Comparison of ENCODE assay signal across 41 cellular contexts in the genomic region with DNA sequence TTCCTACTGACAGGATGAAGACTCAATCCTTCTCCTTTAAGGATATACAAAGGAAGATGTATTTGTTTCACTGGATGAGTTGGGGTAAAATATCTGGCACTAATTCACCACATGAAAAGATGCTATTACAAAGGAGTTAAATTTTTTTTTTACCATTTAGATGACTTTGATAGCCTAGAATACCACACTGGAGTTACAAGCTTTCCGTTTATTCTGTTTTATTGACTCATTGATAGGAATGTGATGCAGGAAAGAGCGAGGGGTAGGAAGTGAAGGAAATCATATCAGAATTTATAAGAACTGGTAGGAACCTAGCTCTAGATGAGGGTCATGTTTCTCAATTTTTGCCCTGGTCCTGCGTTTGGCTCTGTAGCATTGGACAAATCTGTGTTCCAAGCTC.
"Had no signal": no experiment of that assay in that cellular context is flagged by ENCODE, and none has a peak within 500 bp of the region (broad histone marks: within the 10 kb centered on the region; RNA-seq: fewer than 3 reads in every experiment).

No MANE protein-coding gene starts in this region.

- ATAC-seq: activated naive CD4-positive, alpha-beta T cell treated with anti-CD3 and anti-CD28 coated beads, Interleukin-2, amount 50 U/mL, for 72 hours; activated naive CD8-positive, alpha-beta T cell treated with anti-CD3 and anti-CD28 coated beads, Interleukin-2, amount 50 U/mL, for 24 hours; activated T-cell treated with anti-CD3 and anti-CD28 coated beads, Interleukin-2, amount 50 U/mL, for 4 hours; activated T-cell treated with anti-CD3 and anti-CD28 coated beads, Interleukin-2, amount 50 U/mL, for 72 hours; activated T-helper 17 cell treated with anti-CD3 and anti-CD28 coated beads, Interleukin-2, amount 50 U/mL, for 72 hours; body of pancreas had no signal

- H3K4me1 Mint-ChIP-seq: activated naive CD8-positive, alpha-beta T cell treated with anti-CD3 and anti-CD28 coated beads, Interleukin-2, amount 10 ng/mL, durations not matched to agents 7 days and 5 days; activated naive CD8-positive, alpha-beta T cell treated with anti-CD3 and anti-CD28 coated beads, Interleukin-2, amount 50 U/mL, for 24 hours; activated T-helper 17 cell treated with anti-CD3 and anti-CD28 coated beads, Interleukin-2, amount 50 U/mL, for 72 hours; brain; central memory CD8-positive, alpha-beta T cell had no signal

- H3K9me3 Mint-ChIP-seq: activated naive CD4-positive, alpha-beta T cell treated with anti-CD3 and anti-CD28 coated beads, Interleukin-2, amount 10 ng/mL, durations not matched to agents 7 days and 5 days; activated naive CD4-positive, alpha-beta T cell treated with anti-CD3 and anti-CD28 coated beads, Interleukin-2, amount 50 U/mL, for 24 hours; activated naive CD8-positive, alpha-beta T cell treated with anti-CD3 and anti-CD28 coated beads, Interleukin-2, amount 50 U/mL, for 24 hours; activated T-cell treated with anti-CD3 and anti-CD28 coated beads, Interleukin-2, amount 50 U/mL, for 24 hours; activated T-cell treated with anti-CD3 and anti-CD28 coated beads, Interleukin-2, amount 50 U/mL, for 4 hours; activated T-helper 17 cell treated with anti-CD3 and anti-CD28 coated beads, Interleukin-2, amount 50 U/mL, for 72 hours; activated T-helper 2 cell treated with anti-CD3 and anti-CD28 coated beads, Interferon-gamma antibody, Interleukin-2, Interleukin-4, amounts not matched to agents 10 μg/mL and 5 μg/mL and 100 μg/mL, durations not matched to agents 14 hours and 24 hours and 36 hours had no signal

- H3K27ac ChIP-seq: adrenal gland, ascending aorta, body of pancreas, brain microvascular endothelial cell, breast epithelium, cardiac muscle cell had no signal

- H3K36me3 Mint-ChIP-seq: activated naive CD4-positive, alpha-beta T cell treated with anti-CD3 and anti-CD28 coated beads, Interleukin-2, amount 10 ng/mL, durations not matched to agents 7 days and 5 days; activated naive CD4-positive, alpha-beta T cell treated with anti-CD3 and anti-CD28 coated beads, Interleukin-2, amount 50 U/mL, for 24 hours; activated naive CD4-positive, alpha-beta T cell treated with anti-CD3 and anti-CD28 coated beads, Interleukin-2, amount 50 U/mL, for 72 hours; activated naive CD8-positive, alpha-beta T cell; activated naive CD8-positive, alpha-beta T cell treated with anti-CD3 and anti-CD28 coated beads for 36 hours; activated naive CD8-positive, alpha-beta T cell treated with anti-CD3 and anti-CD28 coated beads, Interleukin-2, amount 10 ng/mL, durations not matched to agents 7 days and 5 days; brain had no signal

- H3K9me3 ChIP-seq: adrenal gland, ascending aorta, body of pancreas, breast epithelium had no signal

- H3K27me3 Mint-ChIP-seq: activated naive CD4-positive, alpha-beta T cell treated with anti-CD3 and anti-CD28 coated beads, Interleukin-2, amount 10 ng/mL, durations not matched to agents 7 days and 5 days; activated naive CD4-positive, alpha-beta T cell treated with anti-CD3 and anti-CD28 coated beads, Interleukin-2, amount 50 U/mL, for 24 hours; activated naive CD8-positive, alpha-beta T cell; activated naive CD8-positive, alpha-beta T cell treated with anti-CD3 and anti-CD28 coated beads for 36 hours; activated naive CD8-positive, alpha-beta T cell treated with anti-CD3 and anti-CD28 coated beads, Interleukin-2, amount 10 ng/mL, durations not matched to agents 7 days and 5 days; activated naive CD8-positive, alpha-beta T cell treated with anti-CD3 and anti-CD28 coated beads, Interleukin-2, amount 50 U/mL, for 24 hours; activated T-cell treated with anti-CD3 and anti-CD28 coated beads, Interleukin-2, amount 50 U/mL, for 24 hours; activated T-helper 17 cell treated with anti-CD3 and anti-CD28 coated beads, Interleukin-2, amount 50 U/mL, for 72 hours; brain; central memory CD8-positive, alpha-beta T cell had no signal

- H3K4me1 ChIP-seq: adrenal gland, ascending aorta, body of pancreas, breast epithelium had no signal

- H3K4me3 Mint-ChIP-seq: activated naive CD4-positive, alpha-beta T cell treated with anti-CD3 and anti-CD28 coated beads for 36 hours; activated naive CD4-positive, alpha-beta T cell treated with anti-CD3 and anti-CD28 coated beads, Interleukin-2, amount 10 ng/mL, durations not matched to agents 7 days and 5 days; activated naive CD4-positive, alpha-beta T cell treated with anti-CD3 and anti-CD28 coated beads, Interleukin-2, amount 50 U/mL, for 24 hours; activated naive CD8-positive, alpha-beta T cell; activated naive CD8-positive, alpha-beta T cell treated with anti-CD3 and anti-CD28 coated beads for 36 hours; activated naive CD8-positive, alpha-beta T cell treated with anti-CD3 and anti-CD28 coated beads, Interleukin-2, amount 10 ng/mL, durations not matched to agents 7 days and 5 days; activated naive CD8-positive, alpha-beta T cell treated with anti-CD3 and anti-CD28 coated beads, Interleukin-2, amount 50 U/mL, for 24 hours; activated T-cell treated with anti-CD3 and anti-CD28 coated beads, Interleukin-2, amount 50 U/mL, for 24 hours; activated T-cell treated with anti-CD3 and anti-CD28 coated beads, Interleukin-2, amount 50 U/mL, for 4 hours; activated T-cell treated with anti-CD3 and anti-CD28 coated beads, Interleukin-2, amount 50 U/mL, for 72 hours; activated T-helper 1 cell treated with anti-CD3 and anti-CD28 coated beads, Interleukin-12 subunit alpha, Interleukin-12 subunit beta, Interleukin-2, Interleukin-4 antibody, amounts not matched to agents 30 ng/mL and 10 ng/mL and 1 ng/mL, durations not matched to agents 14 hours and 24 hours and 36 hours; activated T-helper 17 cell treated with anti-CD3 and anti-CD28 coated beads, Interleukin-2, amount 50 U/mL, for 72 hours; brain; central memory CD8-positive, alpha-beta T cell had no signal

- H3K4me3 ChIP-seq: adrenal gland, ascending aorta, body of pancreas, breast epithelium, cardiac muscle cell had no signal

- H3K27ac Mint-ChIP-seq: activated naive CD4-positive, alpha-beta T cell treated with anti-CD3 and anti-CD28 coated beads for 36 hours; activated naive CD4-positive, alpha-beta T cell treated with anti-CD3 and anti-CD28 coated beads, Interleukin-2, amount 10 ng/mL, durations not matched to agents 7 days and 5 days; activated naive CD4-positive, alpha-beta T cell treated with anti-CD3 and anti-CD28 coated beads, Interleukin-2, amount 50 U/mL, for 24 hours; activated naive CD4-positive, alpha-beta T cell treated with anti-CD3 and anti-CD28 coated beads, Interleukin-2, amount 50 U/mL, for 72 hours; activated naive CD8-positive, alpha-beta T cell; activated naive CD8-positive, alpha-beta T cell treated with anti-CD3 and anti-CD28 coated beads for 36 hours; activated naive CD8-positive, alpha-beta T cell treated with anti-CD3 and anti-CD28 coated beads, Interleukin-2, amount 10 ng/mL, durations not matched to agents 7 days and 5 days; activated naive CD8-positive, alpha-beta T cell treated with anti-CD3 and anti-CD28 coated beads, Interleukin-2, amount 50 U/mL, for 24 hours; activated T-cell treated with anti-CD3 and anti-CD28 coated beads, Interleukin-2, amount 50 U/mL, for 24 hours; activated T-cell treated with anti-CD3 and anti-CD28 coated beads, Interleukin-2, amount 50 U/mL, for 72 hours; activated T-helper 1 cell treated with anti-CD3 and anti-CD28 coated beads, Interleukin-12 subunit alpha, Interleukin-12 subunit beta, Interleukin-2, Interleukin-4 antibody, amounts not matched to agents 30 ng/mL and 10 ng/mL and 1 ng/mL, durations not matched to agents 14 hours and 24 hours and 36 hours; activated T-helper 17 cell treated with anti-CD3 and anti-CD28 coated beads, Interleukin-2, amount 50 U/mL, for 72 hours; activated T-helper 2 cell treated with anti-CD3 and anti-CD28 coated beads, Interferon-gamma antibody, Interleukin-2, Interleukin-4, amounts not matched to agents 10 μg/mL and 5 μg/mL and 100 μg/mL, durations not matched to agents 14 hours and 24 hours and 36 hours; brain had no signal

- DNase-seq: activated effector memory CD4-positive, alpha-beta T cell treated with anti-CD3 and anti-CD28 coated beads, Interleukin-2, amount 50 U/mL, for 16 hours; activated effector memory CD4-positive, alpha-beta T cell treated with Interleukin-2 at 50 U/mL for 16 hours; activated gamma-delta T cell; activated gamma-delta T cell treated with Interleukin-2 at 50 U/mL for 16 hours; activated naive CD4-positive, alpha-beta T cell; activated naive CD4-positive, alpha-beta T cell treated with anti-CD3 and anti-CD28 coated beads for 36 hours; activated naive CD4-positive, alpha-beta T cell treated with anti-CD3 and anti-CD28 coated beads, Interleukin-2, amount 10 ng/mL, durations not matched to agents 7 days and 5 days; activated naive CD4-positive, alpha-beta T cell treated with anti-CD3 and anti-CD28 coated beads, Interleukin-2, amount 50 U/mL, for 16 hours; activated naive CD4-positive, alpha-beta T cell treated with Interleukin-2 at 50 U/mL for 16 hours; activated naive CD8-positive, alpha-beta T cell treated with anti-CD3 and anti-CD28 coated beads for 36 hours; activated naive CD8-positive, alpha-beta T cell treated with anti-CD3 and anti-CD28 coated beads, Interleukin-2, amount 10 ng/mL, durations not matched to agents 7 days and 5 days; activated naive CD8-positive, alpha-beta T cell treated with anti-CD3 and anti-CD28 coated beads, Interleukin-2, amount 50 U/mL, for 24 hours; activated T-cell treated with anti-CD3 and anti-CD28 coated beads for 4 hours; activated T-cell treated with anti-CD3 and anti-CD28 coated beads, Interleukin-2, amount 50 U/mL, for 1 hour; activated T-cell treated with anti-CD3 and anti-CD28 coated beads, Interleukin-2, amount 50 U/mL, for 24 hours; activated T-cell treated with anti-CD3 and anti-CD28 coated beads, Interleukin-2, amount 50 U/mL, for 4 hours; activated T-cell treated with anti-CD3 and anti-CD28 coated beads, Interleukin-2, amount 50 U/mL, for 48 hours; activated T-cell treated with anti-CD3 and anti-CD28 coated beads, Interleukin-2, amount 50 U/mL, for 72 hours; adrenal gland; amniotic stem cell; amygdala; anterior cingulate cortex; aorta; body of pancreas; brain microvascular endothelial cell; caudate nucleus; central memory CD4-positive, alpha-beta T cell; cerebellar nuclear complex had no signal

- FAIRE-seq: astrocyte, bronchial epithelial cell had no signal

- H3K27me3 ChIP-seq: adrenal gland, ascending aorta, body of pancreas, brain microvascular endothelial cell, breast epithelium, cardiac muscle cell had no signal

- H3K36me3 ChIP-seq: adrenal gland, ascending aorta, brain microvascular endothelial cell, breast epithelium, cardiac muscle cell had no signal
